ENCODE assay signal across 37 cellular contexts in the genomic region with DNA sequence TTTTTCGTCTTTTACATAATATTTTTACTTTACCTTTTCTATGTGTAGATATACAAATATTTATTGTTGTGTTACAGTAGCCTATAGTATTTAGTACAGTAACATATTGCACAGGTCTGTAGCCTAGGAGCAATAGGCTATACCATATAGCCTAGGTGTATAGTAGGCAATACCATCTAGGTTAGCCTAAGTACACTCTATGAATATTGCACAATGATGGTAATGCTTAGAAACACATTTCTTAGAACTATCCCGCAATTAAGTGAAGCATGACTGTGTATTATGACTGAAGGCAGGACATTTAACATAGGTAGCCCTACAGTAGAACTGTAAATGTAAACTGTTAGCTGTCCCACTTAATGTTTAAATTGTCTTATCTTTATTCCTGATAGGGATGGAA.
A peak's percentile ranks its signal among the peaks of the same experiment; 100 is the strongest.
DNase-seq lines count a peak whose midpoint lies in the region; ATAC-seq, FAIRE-seq and TF ChIP-seq lines count a peak whose summit lies in the region.
"Had no signal": no experiment of that assay in that cellular context is flagged by ENCODE, and none has a peak within 500 bp of the region (broad histone marks: within the 10 kb centered on the region; RNA-seq: fewer than 3 reads in every experiment).

No MANE protein-coding gene starts in this region.

- no peak overlapping the region for H2BK120ac ChIP-seq in IMR-90 (ENCODE audit: low read depth, low read length)

- H3K36me3 ChIP-seq in HepG2 (replicated peaks in 1 of 2; ENCODE audit: control insufficient read depth in 1 of 2, insufficient read depth in 2 of 2, low read length in 2 of 2), result no peaks in the 10 kb centered on the region
- H3K36me3 ChIP-seq in right lobe of liver, result no peaks in the 10 kb centered on the region
- H3K36me3 ChIP-seq in IMR-90 (ENCODE audit: control insufficient read depth, insufficient read depth, low read length), result no peaks in the 10 kb centered on the region
- no peaks in the 10 kb centered on the region for H3K36me3 ChIP-seq in K562 (ENCODE audit: control insufficient read depth, insufficient read depth, low read length)
- no peaks in the 10 kb centered on the region for H3K36me3 ChIP-seq in GM23338 (ENCODE audit: insufficient read depth)
- H3K36me3 ChIP-seq: BE2C; BLaER1; BLaER1 treated with 17β-estradiol and CSF1 and Interleukin-3, amounts not matched to agents 10 nM and 100 nM had no signal

- H4K20me1 ChIP-seq in HepG2 (ENCODE audit: insufficient read depth, low read length) (no peaks in the 10 kb centered on the region), IMR-90 (ENCODE audit: insufficient read depth, low read length) (no peaks in the 10 kb centered on the region), K562 (replicated peaks; ENCODE audit: control insufficient read depth, insufficient read depth, low read length) (no peaks in the 10 kb centered on the region), GM23338 (replicated peaks; ENCODE audit: insufficient read depth) (no peaks in the 10 kb centered on the region)
- H4K20me1 ChIP-seq: BLaER1; BLaER1 treated with 17β-estradiol and CSF1 and Interleukin-3, amounts not matched to agents 10 nM and 100 nM had no signal

- POLR2A ChIA-PET in HepG2 (lab: Yijun Ruan, JAX) (no interaction called here), IMR-90 (lab: Charles Lee; ENCODE audit: unreplicated experiment) (no interaction called here), K562 (lab: Yijun Ruan, JAX) (no interaction called here)

- no peak overlapping the region for H3K4ac ChIP-seq in IMR-90 (ENCODE audit: low read depth, low read length)

- H2BK5ac ChIP-seq in IMR-90 (ENCODE audit: low read depth, low read length, poor library complexity, severe bottlenecking), result no peak overlapping the region

- in situ Hi-C loops in HepG2 (cut with HindIII; ENCODE audit: extremely low pct_ligation_motif_present, low pct_unique_long_range_greater_than_20kb), result no loop called here
- in situ Hi-C loops in IMR-90 (cut with MboI; ENCODE audit: low sequenced_read_pairs), result no loop called here
- in situ Hi-C loops in K562 (cut with MboI), result no loop called here

- H3K9ac ChIP-seq in HepG2 (ENCODE audit: insufficient read depth, low read depth, low read length) (no peak overlapping the region), IMR-90 (ENCODE audit: low read depth, low read length) (no peak overlapping the region), K562 (ENCODE audit: insufficient read depth in 1 of 2, low read depth in 2 of 2, low read length in 2 of 2) (no peak overlapping the region)
- H3K9ac ChIP-seq: BLaER1; BLaER1 treated with 17β-estradiol and CSF1 and Interleukin-3, amounts not matched to agents 10 nM and 100 nM had no signal

- no peak overlapping the region for H3K56ac ChIP-seq in IMR-90 (ENCODE audit: extremely low read depth, insufficient read depth, low read length)

- no peak overlapping the region for H2AK5ac ChIP-seq in IMR-90 (ENCODE audit: low read depth, low read length)

- no peaks in the 10 kb centered on the region for H3F3A ChIP-seq in GM23338 (replicated peaks; ENCODE audit: low read depth)

- H3K27ac Mint-ChIP-seq in GM23338, result no peak overlapping the region
- H3K27ac Mint-ChIP-seq: B cell; CD14-positive monocyte; CD4-positive, alpha-beta memory T cell; CD4-positive, alpha-beta T cell; CD4-positive, CD25-positive, alpha-beta regulatory T cell; CD8-positive, alpha-beta memory T cell; CD8-positive, alpha-beta T cell had no signal

- no peaks in the 10 kb centered on the region for H3K4me1 Mint-ChIP-seq in GM23338
- H3K4me1 Mint-ChIP-seq: B cell; CD14-positive monocyte; CD4-positive, alpha-beta memory T cell; CD4-positive, CD25-positive, alpha-beta regulatory T cell; CD8-positive, alpha-beta memory T cell had no signal

- no peaks in the 10 kb centered on the region for H3K79me2 ChIP-seq in HepG2 (ENCODE audit: insufficient read depth, low read length)
- no peaks in the 10 kb centered on the region for H3K79me2 ChIP-seq in K562 (ENCODE audit: control insufficient read depth, insufficient read depth, low read length)
- no peaks in the 10 kb centered on the region for H3K79me2 ChIP-seq in GM23338 (replicated peaks; ENCODE audit: insufficient read depth)

- intact Hi-C loops in HepG2 (cut with micrococcal nuclease; ENCODE audit: unreplicated experiment), result no loop called here
- intact Hi-C loops in right lobe of liver (cut with DNase I), result no loop called here
- intact Hi-C loops in IMR-90 (cut with micrococcal nuclease), result no loop called here
- intact Hi-C loops in K562 (cut with micrococcal nuclease), result no loop called here

- CTCF ChIA-PET in HepG2 (lab: Yijun Ruan, JAX; ENCODE audit: low intra/inter-chr PET ratio, low total read pairs) (no interaction called here), IMR-90 (lab: Yijun Ruan, JAX) (no interaction called here), K562 (lab: Yijun Ruan, JAX; ENCODE audit: low intra/inter-chr PET ratio) (no interaction called here)

- TF ChIP-seq POLR2A in HepG2 (IDR thresholded peaks at IDR 0.05; ENCODE audit: insufficient read depth in 1 of 2, low read depth in 2 of 2, low read length in 2 of 2) (no peak), right lobe of liver (IDR thresholded peaks at IDR 0.05) (no peak), IMR-90 (IDR thresholded peaks at IDR 0.05; ENCODE audit: low read depth, low read length) (no peak), K562 (conservative IDR thresholded peaks at IDR 0.05) (no peak)

- no peak overlapping the region for H4K91ac ChIP-seq in IMR-90 (ENCODE audit: insufficient read depth, low read depth, low read length)

- H3K4me3 ChIP-seq in HepG2 (replicated peaks in 1 of 3; ENCODE audit: insufficient read depth in 1 of 3, low read depth in 2 of 3, low read length in 3 of 3) (no peak overlapping the region), right lobe of liver (no peak overlapping the region), IMR-90 (ENCODE audit: insufficient read depth, low read depth, low read length) (no peak overlapping the region), K562 (no peak overlapping the region), GM23338 (no peak overlapping the region)
- H3K4me3 ChIP-seq: A549; BLaER1; BLaER1 treated with 17β-estradiol and CSF1 and Interleukin-3, amounts not matched to agents 10 nM and 100 nM had no signal

- no peak for TF ChIP-seq RAD21 in HepG2 (CRISPR knock-in tag; IDR thresholded peaks at IDR 0.05)
- TF ChIP-seq RAD21 in IMR-90 (IDR thresholded peaks at IDR 0.05; ENCODE audit: low read length), result no peak
- TF ChIP-seq RAD21 in K562 (CRISPR knock-in tag; conservative IDR thresholded peaks at IDR 0.05 in 1 of 2, IDR thresholded peaks at IDR 0.05 in 1 of 2), result no peak

- FAIRE-seq in HepG2 (lab: Jason Lieb, UNC) (no peak), K562 (lab: Jason Lieb, UNC) (no peak)
- FAIRE-seq: A204.1, A549, D721Med had no signal

- H2AK9ac ChIP-seq in IMR-90 (replicated peaks; ENCODE audit: low read depth, low read length, poor library complexity), result no peak overlapping the region

- no peaks in the 10 kb centered on the region; the same call in 1 of the 2 replicates for H3K9me3 ChIP-seq in HepG2 (ENCODE audit: low read length)
- H3K9me3 ChIP-seq in right lobe of liver, result no peaks in the 10 kb centered on the region
- no peaks in the 10 kb centered on the region for H3K9me3 ChIP-seq in IMR-90 (ENCODE audit: control insufficient read depth, insufficient read depth, low read length)
- H3K9me3 ChIP-seq in K562 (replicated peaks; ENCODE audit: control insufficient read depth, insufficient read depth, low read depth, low read length), result no peaks in the 10 kb centered on the region
- H3K9me3 ChIP-seq: A549; BE2C; BLaER1; BLaER1 treated with 17β-estradiol and CSF1 and Interleukin-3, amounts not matched to agents 10 nM and 100 nM; Caco-2 had no signal

- ATAC-seq in HepG2 (no peak), right lobe of liver (no peak), IMR-90 (ENCODE audit: low read depth) (no peak), K562 (no peak), GM23338 (no peak)
- ATAC-seq: A549; CD8-positive, alpha-beta T cell had no signal

- H3K4me2 ChIP-seq in HepG2 (ENCODE audit: low read depth, low read length) (no peak overlapping the region), IMR-90 (ENCODE audit: low read depth, low read length) (no peak overlapping the region), K562 (ENCODE audit: insufficient read depth, low read length) (no peak overlapping the region), GM23338 (no peak overlapping the region)
- H3K4me2 ChIP-seq: A549; BLaER1; BLaER1 treated with 17β-estradiol and CSF1 and Interleukin-3, amounts not matched to agents 10 nM and 100 nM had no signal

- H2BK15ac ChIP-seq in IMR-90 (ENCODE audit: low read depth, low read length), result no peak overlapping the region

- H3K9me1 ChIP-seq in IMR-90 (ENCODE audit: insufficient read depth, low read length) (no peaks in the 10 kb centered on the region), K562 (ENCODE audit: control insufficient read depth, insufficient read depth, low read length) (no peaks in the 10 kb centered on the region)

- no peaks in the 10 kb centered on the region for H3K79me1 ChIP-seq in IMR-90 (ENCODE audit: low read depth in 1 of 2, low read length in 2 of 2)

- no peak overlapping the region for H2BK20ac ChIP-seq in IMR-90 (ENCODE audit: low read depth, low read length)

- dilution Hi-C loops in IMR-90 (cut with HindIII; ENCODE audit: low sequenced_read_pairs, unreplicated experiment), result no loop called here

- H3K18ac ChIP-seq in IMR-90 (ENCODE audit: low read depth, low read length), result no peak overlapping the region

- H4K5ac ChIP-seq in IMR-90 (ENCODE audit: low read depth, low read length), result no peak overlapping the region

- H3K9me3 Mint-ChIP-seq in GM23338, result no peaks in the 10 kb centered on the region
- H3K9me3 Mint-ChIP-seq: CD8-positive, alpha-beta T cell had no signal

- DNase-seq in HepG2 (ENCODE audit: low spot score), result no peak
- no peak for DNase-seq in right lobe of liver
- DNase-seq in IMR-90, result no peak
- peak; percentile 50 for DNase-seq in OCI-M1 (lab: John Stamatoyannopoulos, UW)
- no peak for DNase-seq in K562 (ENCODE audit: extremely low read depth in 1 of 4, low spot score in 3 of 4)
- no peak for DNase-seq in NCI-H524 treated with DMSO at 0.1 percent for 48 hours (lab: John Stamatoyannopoulos, UW)
- DNase-seq in NCI-H2107 treated with DMSO at 0.1 percent for 48 hours (lab: John Stamatoyannopoulos, UW; ENCODE audit: unreplicated experiment), result no peak
- DNase-seq in GM23338 (ENCODE audit: low spot score), result no peak
- DNase-seq: 8988T; ACHN; AML-193; BE2C; C1 segment of cervical spinal cord; Caco-2; Calu3; CD4-positive, alpha-beta memory T cell; CD4-positive, alpha-beta T cell; CD4-positive, CD25-positive, alpha-beta regulatory T cell; CD8-positive, alpha-beta memory T cell; CD8-positive, alpha-beta T cell; COR-L47; DMS 273 treated with DMSO at 0.1 percent for 48 hours; DMS153; DMS53; DMS79; DMS79 treated with DMSO at 0.1 percent for 48 hours; DND-41; EL had no signal

- WGBS in HepG2 (ENCODE audit: low lambda C conversion rate), result 0% methylated on average over 2 of the region's 2 CpGs
- 54% methylated on average over 2 of the region's 2 CpGs for WGBS in right lobe of liver (ENCODE audit: insufficient coverage, low coverage, low lambda C conversion rate, missing lambda C conversion rate)
- no CpG with 5 or more reads among the region's 2 CpGs for WGBS in IMR-90 (ENCODE audit: extremely low coverage in 2 of 2, insufficient read length in 1 of 2), 2 experiments
- WGBS in K562 (ENCODE audit: insufficient coverage, low coverage, missing lambda C conversion rate), result 11% methylated on average over 1 of the region's 2 CpGs

- no peak overlapping the region for H3K4me3 Mint-ChIP-seq in GM23338
- H3K4me3 Mint-ChIP-seq: B cell; CD14-positive monocyte; CD4-positive, alpha-beta memory T cell; CD4-positive, alpha-beta T cell; CD4-positive, CD25-positive, alpha-beta regulatory T cell; CD8-positive, alpha-beta memory T cell; CD8-positive, alpha-beta T cell had no signal

- no peak overlapping the region for H2AFZ ChIP-seq in HepG2 (ENCODE audit: low read length)
- H2AFZ ChIP-seq in IMR-90 (replicated peaks; ENCODE audit: low read length, poor library complexity), result no peak overlapping the region
- H2AFZ ChIP-seq in K562 (ENCODE audit: low read depth, low read length), result no peak overlapping the region
- H2AFZ ChIP-seq in GM23338, result no peak overlapping the region

- H3K23ac ChIP-seq in IMR-90 (ENCODE audit: low read depth, low read length), result no peak overlapping the region

- no TSS peak for BruUV-seq in HepG2 (replicated peaks; lab: Mats Ljungman, UMichigan)
- no TSS peak for BruUV-seq in IMR-90 (replicated peaks; lab: Mats Ljungman, UMichigan)
- no TSS peak for BruUV-seq in K562 (replicated peaks; lab: Mats Ljungman, UMichigan)

- H3K14ac ChIP-seq in IMR-90 (replicated peaks; ENCODE audit: low read depth, low read length), result no peak overlapping the region

- H3K36me3 Mint-ChIP-seq in GM23338 (ENCODE audit: low read depth), result no peaks in the 10 kb centered on the region
- H3K36me3 Mint-ChIP-seq: CD14-positive monocyte; CD4-positive, alpha-beta memory T cell; CD4-positive, CD25-positive, alpha-beta regulatory T cell; CD8-positive, alpha-beta memory T cell; CD8-positive, alpha-beta T cell had no signal

- no peak overlapping the region for H4K8ac ChIP-seq in IMR-90 (ENCODE audit: low read depth in 2 of 2, low read length in 2 of 2)

- TF ChIP-seq CTCF in HepG2 (CRISPR knock-in tag; IDR thresholded peaks at IDR 0.05) (no peak), right lobe of liver (IDR thresholded peaks at IDR 0.05) (no peak), IMR-90 (conservative IDR thresholded peaks at IDR 0.05; ENCODE audit: low read depth, low read length) (no peak), K562 (IDR thresholded peaks at IDR 0.05 in 2 of 3, conservative IDR thresholded peaks at IDR 0.05 in 1 of 3; ENCODE audit: insufficient read depth in 2 of 3, low read depth in 1 of 3, low read length in 3 of 3) (no peak), GM23338 (conservative IDR thresholded peaks at IDR 0.05; ENCODE audit: low read depth in 2 of 2) (no peak)

- TF ChIP-seq EP300 in HepG2 (IDR thresholded peaks at IDR 0.05; ENCODE audit: low read depth in 2 of 2, low read length in 2 of 2) (no peak), HepG2 (CRISPR knock-in tag; IDR thresholded peaks at IDR 0.05; ENCODE audit: borderline replicate concordance) (no peak), K562 (IDR thresholded peaks at IDR 0.05; ENCODE audit: low read length) (no peak)

- H3K27ac ChIP-seq in HepG2 (ENCODE audit: extremely low read length, insufficient read depth, low read length), result no peak overlapping the region
- no peak overlapping the region for H3K27ac ChIP-seq in right lobe of liver
- no peak overlapping the region for H3K27ac ChIP-seq in IMR-90 (ENCODE audit: insufficient read depth, low read length)
- H3K27ac ChIP-seq in K562 (ENCODE audit: extremely low read depth, low read depth, low read length), result no peak overlapping the region
- H3K27ac ChIP-seq in GM23338 (ENCODE audit: low read depth), result no peak overlapping the region
- H3K27ac ChIP-seq: 22Rv1; A549; BLaER1; BLaER1 treated with 17β-estradiol and CSF1 and Interleukin-3, amounts not matched to agents 10 nM and 100 nM; C4-2B had no signal

- no peaks in the 10 kb centered on the region for H3K9me2 ChIP-seq in GM23338 (ENCODE audit: insufficient read depth)

- H3K27me3 ChIP-seq in HepG2 (ENCODE audit: control insufficient read depth in 1 of 2, insufficient read depth in 2 of 2, low read length in 2 of 2) (no peaks in the 10 kb centered on the region), right lobe of liver (no peaks in the 10 kb centered on the region), IMR-90 (ENCODE audit: control insufficient read depth, insufficient read depth, low read length) (no peaks in the 10 kb centered on the region), K562 (ENCODE audit: control insufficient read depth in 2 of 2, insufficient read depth in 2 of 2, low read length in 2 of 2) (no peaks in the 10 kb centered on the region), GM23338 (ENCODE audit: insufficient read depth) (no peaks in the 10 kb centered on the region)
- H3K27me3 ChIP-seq: BE2C; BLaER1; BLaER1 treated with 17β-estradiol and CSF1 and Interleukin-3, amounts not matched to agents 10 nM and 100 nM had no signal

- H3K27me3 Mint-ChIP-seq in GM23338 (ENCODE audit: insufficient read depth, low read depth, poor library complexity), result no peaks in the 10 kb centered on the region
- H3K27me3 Mint-ChIP-seq: B cell; CD4-positive, alpha-beta memory T cell; CD4-positive, alpha-beta T cell; CD4-positive, CD25-positive, alpha-beta regulatory T cell; CD8-positive, alpha-beta memory T cell had no signal

- H3K4me1 ChIP-seq in HepG2 (ENCODE audit: insufficient read depth, low read length) (no peaks in the 10 kb centered on the region), right lobe of liver (no peaks in the 10 kb centered on the region), IMR-90 (ENCODE audit: control insufficient read depth, insufficient read depth, low read length) (no peaks in the 10 kb centered on the region), K562 (replicated peaks in 1 of 2; ENCODE audit: control insufficient read depth in 2 of 2, insufficient read depth in 2 of 2, low read length in 2 of 2) (no peaks in the 10 kb centered on the region), GM23338 (ENCODE audit: insufficient read depth) (no peaks in the 10 kb centered on the region)
- H3K4me1 ChIP-seq: A549; BE2C; BLaER1; BLaER1 treated with 17β-estradiol and CSF1 and Interleukin-3, amounts not matched to agents 10 nM and 100 nM; Caco-2 had no signal
